In the genomic region with DNA sequence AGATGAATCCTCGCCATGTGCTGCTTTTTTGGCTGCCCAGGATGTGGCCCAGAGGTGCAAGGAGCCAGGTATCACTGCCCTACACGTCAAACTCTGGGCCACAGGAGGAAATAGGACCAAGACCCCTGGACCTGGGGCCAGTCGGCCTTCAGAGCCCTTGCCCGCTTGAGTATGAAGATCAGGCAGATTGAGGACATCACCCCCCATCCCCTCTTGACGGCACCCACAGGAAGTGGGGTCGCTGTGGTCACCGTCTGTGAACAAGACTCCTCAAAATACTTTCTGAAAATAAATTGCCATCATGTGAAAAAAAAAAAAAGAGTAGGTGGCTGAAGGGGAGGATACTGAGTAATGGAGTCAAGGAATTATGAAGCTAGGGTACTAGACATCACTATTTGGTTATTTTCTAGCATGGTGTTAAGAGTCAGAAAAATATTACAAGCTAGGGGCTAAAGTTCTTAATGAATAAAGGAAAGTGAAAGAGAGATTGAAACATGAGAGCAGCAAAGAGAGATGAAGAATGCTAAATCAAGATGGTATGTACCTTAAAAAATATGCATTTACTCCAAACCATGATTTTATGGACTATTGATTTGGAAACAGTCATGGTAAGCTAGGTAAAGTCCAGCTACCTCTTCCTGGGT, we compare ENCODE assay signal across 12 cellular contexts.
A peak's percentile ranks its signal among the peaks of the same experiment; 100 is the strongest.
DNase-seq lines count a peak whose midpoint lies in the region; ATAC-seq and TF ChIP-seq lines count a peak whose summit lies in the region.
"Had no signal": no experiment of that assay in that cellular context is flagged by ENCODE, and none has a peak within 500 bp of the region (broad histone marks: within the 10 kb centered on the region; RNA-seq: fewer than 3 reads in every experiment).

No MANE protein-coding gene starts in this region.

- no peak overlapping the region for H3K27ac Mint-ChIP-seq in MCF 10A (ENCODE audit: low read depth, unreplicated experiment)
- no peak overlapping the region for H3K27ac Mint-ChIP-seq in activated T-cell treated with anti-CD3 and anti-CD28 coated beads, Interleukin-2, amount 50 U/mL, for 72 hours
- H3K27ac Mint-ChIP-seq: CD8-positive, alpha-beta T cell had no signal

- ATAC-seq in GM18519 (IDR thresholded peaks at IDR 0.05; ENCODE audit: low FRiP score, unreplicated experiment), result peak; percentile 63
- ATAC-seq in GM21381 (IDR thresholded peaks at IDR 0.05; ENCODE audit: unreplicated experiment), result peak; percentile 66
- peak; percentile 73 for ATAC-seq in HG02981 (IDR thresholded peaks at IDR 0.05; ENCODE audit: unreplicated experiment)
- no peak for ATAC-seq in activated T-cell treated with anti-CD3 and anti-CD28 coated beads, Interleukin-2, amount 50 U/mL, for 72 hours (replicated peaks in 1 of 2)
- ATAC-seq: CD8-positive, alpha-beta T cell had no signal

- no peaks in the 10 kb centered on the region for H3K36me3 ChIP-seq in Karpas-422 (ENCODE audit: insufficient read depth, low read length)

- H3K79me2 ChIP-seq in Karpas-422 (ENCODE audit: low read length), result no peaks in the 10 kb centered on the region

- H2AFZ ChIP-seq in Karpas-422 (ENCODE audit: low read length), result 0 out of 2 replicates have a peak overlapping the region, but pooled peaks have one; percentile 23

- no peaks in the 10 kb centered on the region for H3K27me3 Mint-ChIP-seq in MCF 10A (ENCODE audit: insufficient read depth, unreplicated experiment)
- H3K27me3 Mint-ChIP-seq in activated T-cell treated with anti-CD3 and anti-CD28 coated beads, Interleukin-2, amount 50 U/mL, for 72 hours (ENCODE audit: low read depth), result no peaks in the 10 kb centered on the region

- no peak for DNase-seq in Karpas-422
- DNase-seq in DMS53 treated with DMSO at 0.1 percent for 48 hours (lab: John Stamatoyannopoulos, UW; ENCODE audit: unreplicated experiment), result no peak
- DNase-seq in NCI-H510A treated with DMSO at 0.1 percent for 48 hours (lab: John Stamatoyannopoulos, UW), result no peak
- no peak for DNase-seq in MCF 10A (ENCODE audit: unreplicated experiment)
- no peak for DNase-seq in activated T-cell treated with anti-CD3 and anti-CD28 coated beads, Interleukin-2, amount 50 U/mL, for 72 hours
- DNase-seq: activated T-cell treated with anti-CD3 and anti-CD28 coated beads, Interleukin-2, amount 50 U/mL, for 1 hour; CD8-positive, alpha-beta T cell; erythroblast; NCI-H1930 had no signal

- POLR2A ChIA-PET in MCF 10A (lab: Yijun Ruan, JAX), result interaction anchor here (0.7 kb wide), 1 partner anchor 884 kb away, joined by 5 read pairs; no protein-coding TSS in a partner anchor

- H3K4me3 ChIP-seq in Karpas-422 (ENCODE audit: low read length), result no peak overlapping the region

- no TSS peak for BruUV-seq in MCF 10A (replicated peaks; lab: Mats Ljungman, UMichigan)

- H3K27me3 ChIP-seq in Karpas-422 (ENCODE audit: low read length), result no peaks in the 10 kb centered on the region

- TF ChIP-seq CTCF in MCF 10A (IDR thresholded peaks at IDR 0.05; ENCODE audit: unreplicated experiment), result no peak

- no peaks in the 10 kb centered on the region for H3K36me3 Mint-ChIP-seq in MCF 10A (ENCODE audit: insufficient read depth, unreplicated experiment)
- no peaks in the 10 kb centered on the region for H3K36me3 Mint-ChIP-seq in activated T-cell treated with anti-CD3 and anti-CD28 coated beads, Interleukin-2, amount 50 U/mL, for 72 hours (ENCODE audit: insufficient read depth in 2 of 2)
- H3K36me3 Mint-ChIP-seq: CD8-positive, alpha-beta T cell had no signal

- no peak overlapping the region for H3K4me2 ChIP-seq in Karpas-422 (ENCODE audit: low read depth, low read length, poor library complexity, severe bottlenecking)

- H3K9me2 ChIP-seq in Karpas-422 (replicated peaks; ENCODE audit: insufficient read depth, low read length), result no peaks in the 10 kb centered on the region

- H3K9me3 ChIP-seq in Karpas-422 (ENCODE audit: low read length), result no peaks in the 10 kb centered on the region

- no peak overlapping the region for H3K4me3 Mint-ChIP-seq in MCF 10A (ENCODE audit: unreplicated experiment)
- H3K4me3 Mint-ChIP-seq in activated T-cell treated with anti-CD3 and anti-CD28 coated beads, Interleukin-2, amount 50 U/mL, for 72 hours, result no peak overlapping the region
- H3K4me3 Mint-ChIP-seq: CD8-positive, alpha-beta T cell had no signal

- H3K9me3 Mint-ChIP-seq in MCF 10A (ENCODE audit: unreplicated experiment), result peaks cover 5% of the 10 kb centered on the region
- peaks cover 3 to 5% of the 10 kb centered on the region in 2 donors for H3K9me3 Mint-ChIP-seq in activated T-cell treated with anti-CD3 and anti-CD28 coated beads, Interleukin-2, amount 50 U/mL, for 72 hours

- CTCF ChIA-PET in MCF 10A (lab: Yijun Ruan, JAX), result interaction anchor here (0.6 to 1.0 kb wide), 5 partner anchors 15 to 100 kb away, joined by 3 to 5 read pairs (median 4); no protein-coding TSS in a partner anchor

- intact Hi-C loops in MCF 10A (cut with micrococcal nuclease), result no loop called here

- H3K9ac ChIP-seq in Karpas-422 (ENCODE audit: low read length), result no peak overlapping the region

- no peak overlapping the region for H3K27ac ChIP-seq in Karpas-422 (ENCODE audit: low read length)

- no peaks in the 10 kb centered on the region for H4K20me1 ChIP-seq in Karpas-422 (ENCODE audit: insufficient read depth, low read depth, low read length)

- no peaks in the 10 kb centered on the region for H3K4me1 Mint-ChIP-seq in MCF 10A (ENCODE audit: insufficient read depth, unreplicated experiment)
- H3K4me1 Mint-ChIP-seq in activated T-cell treated with anti-CD3 and anti-CD28 coated beads, Interleukin-2, amount 50 U/mL, for 72 hours (ENCODE audit: low read depth), result no peaks in the 10 kb centered on the region

- H3K4me1 ChIP-seq in Karpas-422 (ENCODE audit: low read length), result peaks cover 29% of the 10 kb centered on the region

Comparison
In these comparisons a context has a peak if more than half of its experiments do, and no peak if none do; other contexts are left out.
1. ATAC-seq: peak in GM18519 (single experiment), GM21381 (single experiment) and HG02981 (single experiment); none in activated T-cell treated with anti-CD3 and anti-CD28 coated beads, Interleukin-2, amount 50 U/mL, for 72 hours (0 of 2).